Comparison of ENCODE assay signal across 15 cellular contexts in genomic region chr11:34155057-34155758, GRCh38. TPM values are rescaled to one million over a fixed set of nuclear protein-coding genes. Genes with fewer than 3 reads are reported as not detected.
DNase-seq lines count a peak whose midpoint lies in the region; ATAC-seq and TF ChIP-seq lines count a peak whose summit lies in the region.
"Had no signal": no experiment of that assay in that cellular context is flagged by ENCODE, and none has a peak within 500 bp of the region (broad histone marks: within the 10 kb centered on the region; RNA-seq: fewer than 3 reads in every experiment).

No MANE protein-coding gene starts in this region.

- in situ Hi-C loops in gastrocnemius medialis (cut with MboI; ENCODE audit: low sequenced_read_pairs in 4 of 4): loop anchor here in 2 of 4 donors (25.0 kb wide), 1 partner anchor 332 kb away; no protein-coding TSS in a partner anchor

- peaks cover 0 to 35% (median 30%) of the 10 kb centered on the region in 4 donors for H3K4me1 ChIP-seq in tibial artery
- H3K4me1 ChIP-seq in gastrocnemius medialis: no peaks in the 10 kb centered on the region

- H3K36me3 ChIP-seq in tibial artery: peaks cover 6 to 68% (median 45%) of the 10 kb centered on the region in 3 donors
- H3K36me3 ChIP-seq in gastrocnemius medialis: peaks cover 0 to 34% of the 10 kb centered on the region in 2 donors

- H3K9me3 Mint-ChIP-seq in IgD-negative memory B cell (no peaks in the 10 kb centered on the region), nephron progenitor cell (no peaks in the 10 kb centered on the region)
- H3K9me3 Mint-ChIP-seq in natural killer cell treated with Interleukin-12 subunit alpha and Interleukin-12 subunit beta and Interleukin-15 and Interleukin-18, amount 100 ng/mL, for 72 hours: no peaks in the 10 kb centered on the region
- H3K9me3 Mint-ChIP-seq: naive B cell, WTC11 had no signal

- DNase-seq in cerebellar cortex (ENCODE audit: low spot score) (peak; percentile 34), nephron progenitor cell (no peak), tibial artery (peak; percentile 43 to 76), gastrocnemius medialis (no peak), MV-4-11 (lab: John Stamatoyannopoulos, UW) (no peak), AG08395 (ENCODE audit: low spot score) (no peak)
- no peak for DNase-seq in natural killer cell treated with Interleukin-12 subunit alpha and Interleukin-12 subunit beta and Interleukin-15 and Interleukin-18, amount 100 ng/mL, for 72 hours (ENCODE audit: low spot score)
- DNase-seq: foreskin melanocyte, NCI-H2107, NCI-H69, retina, T-helper 1 cell had no signal

- no peak for TF ChIP-seq CTCF in nephron progenitor cell (IDR thresholded peaks at IDR 0.05)
- TF ChIP-seq CTCF in tibial artery (IDR thresholded peaks at IDR 0.05): no peak
- no peak for TF ChIP-seq CTCF in gastrocnemius medialis (IDR thresholded peaks at IDR 0.05 in 4 of 5, conservative IDR thresholded peaks at IDR 0.05 in 1 of 5)

- ATAC-seq in natural killer cell treated with Interleukin-12 subunit alpha and Interleukin-12 subunit beta and Interleukin-15 and Interleukin-18, amount 100 ng/mL, for 72 hours: no peak
- no peak for ATAC-seq in gastrocnemius medialis
- ATAC-seq: WTC11 had no signal

- H3K36me3 Mint-ChIP-seq in IgD-negative memory B cell (peaks cover 3% of the 10 kb centered on the region), nephron progenitor cell (ENCODE audit: low read depth) (peaks cover 7% of the 10 kb centered on the region)
- peaks cover 5% of the 10 kb centered on the region for H3K36me3 Mint-ChIP-seq in natural killer cell treated with Interleukin-12 subunit alpha and Interleukin-12 subunit beta and Interleukin-15 and Interleukin-18, amount 100 ng/mL, for 72 hours
- H3K36me3 Mint-ChIP-seq: naive B cell had no signal

- no peak overlapping the region for H3K4me3 Mint-ChIP-seq in IgD-negative memory B cell
- H3K4me3 Mint-ChIP-seq in nephron progenitor cell: no peak overlapping the region
- H3K4me3 Mint-ChIP-seq in natural killer cell treated with Interleukin-12 subunit alpha and Interleukin-12 subunit beta and Interleukin-15 and Interleukin-18, amount 100 ng/mL, for 72 hours: no peak overlapping the region
- H3K4me3 Mint-ChIP-seq: WTC11 had no signal

- TF ChIP-seq POLR2A in gastrocnemius medialis (IDR thresholded peaks at IDR 0.05): no peak

- intact Hi-C loops in tibial artery (cut with DNase I; ENCODE audit: low total_unique reads): no loop called here
- intact Hi-C loops in gastrocnemius medialis (cut with DNase I; ENCODE audit: low total_unique reads): no loop called here

- H3K9me3 ChIP-seq in tibial artery: no peaks in the 10 kb centered on the region
- H3K9me3 ChIP-seq in gastrocnemius medialis: no peaks in the 10 kb centered on the region

- H3K27ac ChIP-seq in tibial artery: peak overlapping the region; percentile 61 to 83
- no peak overlapping the region for H3K27ac ChIP-seq in gastrocnemius medialis

- H3K27me3 Mint-ChIP-seq in IgD-negative memory B cell: no peaks in the 10 kb centered on the region
- H3K27me3 Mint-ChIP-seq in nephron progenitor cell (ENCODE audit: low read depth, poor library complexity): no peaks in the 10 kb centered on the region
- no peaks in the 10 kb centered on the region for H3K27me3 Mint-ChIP-seq in natural killer cell treated with Interleukin-12 subunit alpha and Interleukin-12 subunit beta and Interleukin-15 and Interleukin-18, amount 100 ng/mL, for 72 hours
- H3K27me3 Mint-ChIP-seq: naive B cell had no signal

- H3K4me3 ChIP-seq in tibial artery (no peak overlapping the region), gastrocnemius medialis (no peak overlapping the region)

- H3K27ac Mint-ChIP-seq in IgD-negative memory B cell (peak overlapping the region; percentile 35 to 67 (median 60)), nephron progenitor cell (peak overlapping the region; percentile 39)
- H3K27ac Mint-ChIP-seq in natural killer cell treated with Interleukin-12 subunit alpha and Interleukin-12 subunit beta and Interleukin-15 and Interleukin-18, amount 100 ng/mL, for 72 hours: no peak overlapping the region
- H3K27ac Mint-ChIP-seq: WTC11 had no signal

- H3K4me1 Mint-ChIP-seq in IgD-negative memory B cell: peaks cover 12 to 20% (median 18%) of the 10 kb centered on the region in 3 donors
- peaks cover 7% of the 10 kb centered on the region for H3K4me1 Mint-ChIP-seq in nephron progenitor cell
- H3K4me1 Mint-ChIP-seq in natural killer cell treated with Interleukin-12 subunit alpha and Interleukin-12 subunit beta and Interleukin-15 and Interleukin-18, amount 100 ng/mL, for 72 hours (ENCODE audit: low read depth in 2 of 2): peaks cover 0 to 13% of the 10 kb centered on the region in 2 donors
- H3K4me1 Mint-ChIP-seq: WTC11 had no signal

- H3K27me3 ChIP-seq in tibial artery (no peaks in the 10 kb centered on the region), gastrocnemius medialis (no peaks in the 10 kb centered on the region)

RNA-seq across cellular contexts. Expression of gene NAT10, which starts 49.8 kb away (rescaled TPM):
- polyA plus RNA-seq in IgD-negative memory B cell: 35.7 TPM
- total RNA-seq in natural killer cell treated with Interleukin-12 subunit alpha and Interleukin-12 subunit beta and Interleukin-15 and Interleukin-18, amount 100 ng/mL, for 72 hours: 100 to 1,000 TPM in 1 of 2 donors, 10 to 100 TPM in 1; 93.6 to 135 TPM
- 10 to 100 TPM; 17.2 to 27.7 (median 19.4) TPM for total RNA-seq in gastrocnemius medialis

Comparison
In these comparisons a context has a peak if more than half of its experiments do, and no peak if none do; other contexts are left out.
1. H3K27ac Mint-ChIP-seq: peak in IgD-negative memory B cell (3 of 3) and nephron progenitor cell (single experiment); none in natural killer cell treated with Interleukin-12 subunit alpha and Interleukin-12 subunit beta and Interleukin-15 and Interleukin-18, amount 100 ng/mL, for 72 hours (0 of 2).
2. DNase-seq: peak in cerebellar cortex (single experiment) and tibial artery (2 of 2); none in nephron progenitor cell (single experiment), natural killer cell treated with Interleukin-12 subunit alpha and Interleukin-12 subunit beta and Interleukin-15 and Interleukin-18, amount 100 ng/mL, for 72 hours (single experiment), gastrocnemius medialis (0 of 2), MV-4-11 (single experiment) and AG08395 (single experiment).
3. H3K27ac ChIP-seq: peak in tibial artery (2 of 2); none in gastrocnemius medialis (0 of 4).